In genomic region chr22:49457946-49458707, GRCh38 we compare ENCODE assay signal across 1 cellular context.
TF ChIP-seq lines count a peak whose summit lies in the region.

No MANE protein-coding gene starts in this region.

TF ChIP-seq in H1, 55 proteins besides CTCF, POLR2A, EP300 and RAD21:
- TF ChIP-seq BRCA1 (IDR thresholded peaks at IDR 0.05; ENCODE audit: low read depth, low read length): no peak
- no peak for TF ChIP-seq TAF1 (IDR thresholded peaks at IDR 0.05; ENCODE audit: low read depth, low read length)
- TF ChIP-seq SP1 (IDR thresholded peaks at IDR 0.05; ENCODE audit: low read depth, low read length): no peak
- TF ChIP-seq KDM1A (IDR thresholded peaks at IDR 0.05; ENCODE audit: borderline replicate concordance, low read length): no peak
- no peak for TF ChIP-seq GTF2F1 (IDR thresholded peaks at IDR 0.05; ENCODE audit: borderline replicate concordance, low read depth, low read length)
- TF ChIP-seq, protein P1, sequence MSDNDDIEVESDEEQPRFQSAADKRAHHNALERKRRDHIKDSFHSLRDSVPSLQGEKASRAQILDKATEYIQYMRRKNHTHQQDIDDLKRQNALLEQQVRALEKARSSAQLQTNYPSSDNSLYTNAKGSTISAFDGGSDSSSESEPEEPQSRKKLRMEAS (IDR thresholded peaks at IDR 0.05): no peak
- no peak for TF ChIP-seq POU5F1 (IDR thresholded peaks at IDR 0.05; ENCODE audit: low read depth, low read length)
- TF ChIP-seq PHF8 (conservative IDR thresholded peaks at IDR 0.05; ENCODE audit: low read depth, low read length): no peak
- TF ChIP-seq JUND (IDR thresholded peaks at IDR 0.05; ENCODE audit: low read length): no peak
- no peak for TF ChIP-seq MAFK (IDR thresholded peaks at IDR 0.05; ENCODE audit: low read depth, low read length)
- no peak for TF ChIP-seq HDAC2 (IDR thresholded peaks at IDR 0.05; ENCODE audit: borderline replicate concordance in 1 of 2, low read depth in 2 of 2, low read length in 2 of 2)
- TF ChIP-seq, protein P2, sequence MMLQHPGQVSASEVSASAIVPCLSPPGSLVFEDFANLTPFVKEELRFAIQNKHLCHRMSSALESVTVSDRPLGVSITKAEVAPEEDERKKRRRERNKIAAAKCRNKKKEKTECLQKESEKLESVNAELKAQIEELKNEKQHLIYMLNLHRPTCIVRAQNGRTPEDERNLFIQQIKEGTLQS (IDR thresholded peaks at IDR 0.05; ENCODE audit: insufficient read depth, low read depth, low read length): no peak
- TF ChIP-seq SIX5 (IDR thresholded peaks at IDR 0.05; ENCODE audit: low read depth, low read length): no peak
- no peak for TF ChIP-seq RBBP5 (IDR thresholded peaks at IDR 0.05; ENCODE audit: borderline replicate concordance, low read depth, low read length)
